In the genomic region with DNA sequence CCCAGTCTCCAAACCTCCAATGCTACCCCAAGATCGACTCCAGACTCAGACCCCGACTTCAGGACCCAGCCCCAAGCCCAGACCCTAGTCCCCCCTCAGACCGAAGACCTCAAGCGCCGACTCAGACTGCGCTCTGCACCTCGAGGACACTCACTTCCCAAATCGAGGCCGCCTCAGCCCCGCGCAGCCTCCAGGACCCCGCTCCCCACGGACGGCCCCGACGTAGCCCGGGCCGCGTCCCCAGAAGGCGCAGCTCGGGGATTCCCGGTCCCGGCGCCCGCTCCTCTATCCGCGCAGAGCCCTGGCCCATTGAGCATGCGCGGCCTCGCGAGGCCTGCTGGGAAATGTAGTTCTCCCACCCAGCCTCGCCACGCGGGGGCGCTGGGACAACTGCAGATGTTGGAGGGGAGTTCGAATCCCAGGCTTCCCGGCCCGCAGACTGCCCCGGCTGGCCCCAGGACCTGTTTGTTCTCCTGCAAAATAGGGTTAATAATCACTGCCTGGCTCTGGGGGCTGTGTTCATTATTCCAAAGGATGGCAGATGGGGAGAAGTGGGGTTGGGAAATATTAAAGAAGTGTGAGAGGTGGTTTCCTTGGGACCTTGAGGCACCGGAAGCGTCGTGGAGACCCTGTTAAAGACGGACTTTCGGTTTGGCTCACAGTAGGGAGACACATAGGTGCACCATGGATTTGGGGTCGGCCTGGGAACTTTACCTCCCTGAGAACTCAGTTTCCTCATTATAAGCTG, we compare ENCODE assay signal across 1 cellular context.
TF ChIP-seq lines count a peak whose summit lies in the region.

Gene APBA3, minus strand, starts transcription at position 311 of the 748 bp plus-strand sequence. CDS start 1,428 bp downstream, outside the sequence.

TF ChIP-seq in HepG2, 621 proteins besides CTCF, POLR2A, EP300 and RAD21 (continued from another document and continues in another):
- TF ChIP-seq TFAP4 (IDR thresholded peaks at IDR 0.05; ENCODE audit: borderline replicate concordance, low read depth) (no peak; the same call in 1 of the 2 replicates), BATF2 (CRISPR knock-in tag; IDR thresholded peaks at IDR 0.05) (no peak), JUND (CRISPR knock-in tag; IDR thresholded peaks at IDR 0.05) (no peak), BRCA1 (CRISPR knock-in tag; IDR thresholded peaks at IDR 0.05) (peak; percentile 65; the same call in 1 of the 2 replicates), SP4 (CRISPR knock-in tag; IDR thresholded peaks at IDR 0.05) (no peak; the same call in 1 of the 2 replicates), ZNF547 (CRISPR knock-in tag; IDR thresholded peaks at IDR 0.05) (peak; percentile 88; the same call in 1 of the 2 replicates), CBFB (CRISPR knock-in tag; IDR thresholded peaks at IDR 0.05) (no peak), TERF1 (CRISPR knock-in tag; IDR thresholded peaks at IDR 0.05) (no peak), NBN (conservative IDR thresholded peaks at IDR 0.05) (no peak), KLF6 (CRISPR knock-in tag; IDR thresholded peaks at IDR 0.05) (no peak), FOXP1 (IDR thresholded peaks at IDR 0.05) (no peak), FOXP1 (CRISPR knock-in tag; IDR thresholded peaks at IDR 0.05) (no peak), AKAP8 (CRISPR knock-in tag; IDR thresholded peaks at IDR 0.05) (no peak), ATAD3A (CRISPR knock-in tag; IDR thresholded peaks at IDR 0.05) (no peak), ESRRA (CRISPR knock-in tag; IDR thresholded peaks at IDR 0.05; ENCODE audit: low read depth) (no peak), SIN3B (IDR thresholded peaks at IDR 0.05; ENCODE audit: low read length) (no peak), HDAC2 (CRISPR knock-in tag; IDR thresholded peaks at IDR 0.05) (peak; percentile 76), ZNF333 (CRISPR knock-in tag; IDR thresholded peaks at IDR 0.05; ENCODE audit: borderline replicate concordance) (no peak), POLR2G (IDR thresholded peaks at IDR 0.05; ENCODE audit: low read depth, low read length) (peak; percentile 91), RBAK (CRISPR knock-in tag; IDR thresholded peaks at IDR 0.05) (no peak), CCDC6 (CRISPR knock-in tag; IDR thresholded peaks at IDR 0.05) (no peak), ARID5B (CRISPR knock-in tag; IDR thresholded peaks at IDR 0.05) (peak; percentile 25; the same call in 1 of the 2 replicates), ZNF674 (CRISPR knock-in tag; IDR thresholded peaks at IDR 0.05; ENCODE audit: low read depth) (no peak), JUN (CRISPR knock-in tag; IDR thresholded peaks at IDR 0.05) (no peak), ATF4 (CRISPR knock-in tag; IDR thresholded peaks at IDR 0.05) (no peak), SETDB1 (CRISPR knock-in tag; IDR thresholded peaks at IDR 0.05; ENCODE audit: borderline replicate concordance) (0 out of 2 replicates have a peak, but pooled peaks have one; percentile 43), FIP1L1 (IDR thresholded peaks at IDR 0.05; ENCODE audit: borderline replicate concordance, insufficient read depth, low read depth, low read length) (0 out of 2 replicates have a peak, but pooled peaks have one; percentile 72), ZSCAN9 (CRISPR knock-in tag; IDR thresholded peaks at IDR 0.05; ENCODE audit: borderline replicate concordance) (peak; percentile 47; the same call in 1 of the 2 replicates), TCF12 (IDR thresholded peaks at IDR 0.05) (no peak), TCF12 (CRISPR knock-in tag; IDR thresholded peaks at IDR 0.05) (no peak), HOXA9 (CRISPR knock-in tag; IDR thresholded peaks at IDR 0.05; ENCODE audit: borderline replicate concordance) (no peak), HNRNPL (IDR thresholded peaks at IDR 0.05; ENCODE audit: low read depth, low read length) (no peak), ARNT2 (CRISPR knock-in tag; IDR thresholded peaks at IDR 0.05; ENCODE audit: low read depth) (no peak; the same call in 1 of the 2 replicates), GPN1 (CRISPR knock-in tag; IDR thresholded peaks at IDR 0.05; ENCODE audit: borderline replicate concordance) (no peak), ZNF572 (CRISPR knock-in tag; IDR thresholded peaks at IDR 0.05) (peak; percentile 93), KLF13 (CRISPR knock-in tag; IDR thresholded peaks at IDR 0.05) (no peak), ZBED4 (CRISPR knock-in tag; IDR thresholded peaks at IDR 0.05; ENCODE audit: borderline replicate concordance) (no peak; the same call in 1 of the 2 replicates), KLF15 (CRISPR knock-in tag; IDR thresholded peaks at IDR 0.05; ENCODE audit: borderline replicate concordance) (no peak), ZNF501 (CRISPR knock-in tag; IDR thresholded peaks at IDR 0.05) (peak; percentile 97)
- TF ChIP-seq, protein P1, sequence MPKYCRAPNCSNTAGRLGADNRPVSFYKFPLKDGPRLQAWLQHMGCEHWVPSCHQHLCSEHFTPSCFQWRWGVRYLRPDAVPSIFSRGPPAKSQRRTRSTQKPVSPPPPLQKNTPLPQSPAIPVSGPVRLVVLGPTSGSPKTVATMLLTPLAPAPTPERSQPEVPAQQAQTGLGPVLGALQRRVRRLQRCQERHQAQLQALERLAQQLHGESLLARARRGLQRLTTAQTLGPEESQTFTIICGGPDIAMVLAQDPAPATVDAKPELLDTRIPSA (CRISPR knock-in tag; IDR thresholded peaks at IDR 0.05; ENCODE audit: borderline replicate concordance): no peak
- TF ChIP-seq, protein P2, sequence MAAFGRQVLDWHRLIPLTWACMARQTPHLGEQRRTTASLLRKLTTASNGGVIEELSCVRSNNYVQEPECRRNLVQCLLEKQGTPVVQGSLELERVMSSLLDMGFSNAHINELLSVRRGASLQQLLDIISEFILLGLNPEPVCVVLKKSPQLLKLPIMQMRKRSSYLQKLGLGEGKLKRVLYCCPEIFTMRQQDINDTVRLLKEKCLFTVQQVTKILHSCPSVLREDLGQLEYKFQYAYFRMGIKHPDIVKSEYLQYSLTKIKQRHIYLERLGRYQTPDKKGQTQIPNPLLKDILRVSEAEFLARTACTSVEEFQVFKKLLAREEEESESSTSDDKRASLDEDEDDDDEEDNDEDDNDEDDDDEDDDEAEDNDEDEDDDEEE (CRISPR knock-in tag; IDR thresholded peaks at IDR 0.05): no peak
- TF ChIP-seq, protein P3, sequence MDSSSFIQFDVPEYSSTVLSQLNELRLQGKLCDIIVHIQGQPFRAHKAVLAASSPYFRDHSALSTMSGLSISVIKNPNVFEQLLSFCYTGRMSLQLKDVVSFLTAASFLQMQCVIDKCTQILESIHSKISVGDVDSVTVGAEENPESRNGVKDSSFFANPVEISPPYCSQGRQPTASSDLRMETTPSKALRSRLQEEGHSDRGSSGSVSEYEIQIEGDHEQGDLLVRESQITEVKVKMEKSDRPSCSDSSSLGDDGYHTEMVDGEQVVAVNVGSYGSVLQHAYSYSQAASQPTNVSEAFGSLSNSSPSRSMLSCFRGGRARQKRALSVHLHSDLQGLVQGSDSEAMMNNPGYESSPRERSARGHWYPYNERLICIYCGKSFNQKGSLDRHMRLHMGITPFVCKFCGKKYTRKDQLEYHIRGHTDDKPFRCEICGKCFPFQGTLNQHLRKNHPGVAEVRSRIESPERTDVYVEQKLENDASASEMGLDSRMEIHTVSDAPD (CRISPR knock-in tag; IDR thresholded peaks at IDR 0.05): no peak
